In the genomic region with DNA sequence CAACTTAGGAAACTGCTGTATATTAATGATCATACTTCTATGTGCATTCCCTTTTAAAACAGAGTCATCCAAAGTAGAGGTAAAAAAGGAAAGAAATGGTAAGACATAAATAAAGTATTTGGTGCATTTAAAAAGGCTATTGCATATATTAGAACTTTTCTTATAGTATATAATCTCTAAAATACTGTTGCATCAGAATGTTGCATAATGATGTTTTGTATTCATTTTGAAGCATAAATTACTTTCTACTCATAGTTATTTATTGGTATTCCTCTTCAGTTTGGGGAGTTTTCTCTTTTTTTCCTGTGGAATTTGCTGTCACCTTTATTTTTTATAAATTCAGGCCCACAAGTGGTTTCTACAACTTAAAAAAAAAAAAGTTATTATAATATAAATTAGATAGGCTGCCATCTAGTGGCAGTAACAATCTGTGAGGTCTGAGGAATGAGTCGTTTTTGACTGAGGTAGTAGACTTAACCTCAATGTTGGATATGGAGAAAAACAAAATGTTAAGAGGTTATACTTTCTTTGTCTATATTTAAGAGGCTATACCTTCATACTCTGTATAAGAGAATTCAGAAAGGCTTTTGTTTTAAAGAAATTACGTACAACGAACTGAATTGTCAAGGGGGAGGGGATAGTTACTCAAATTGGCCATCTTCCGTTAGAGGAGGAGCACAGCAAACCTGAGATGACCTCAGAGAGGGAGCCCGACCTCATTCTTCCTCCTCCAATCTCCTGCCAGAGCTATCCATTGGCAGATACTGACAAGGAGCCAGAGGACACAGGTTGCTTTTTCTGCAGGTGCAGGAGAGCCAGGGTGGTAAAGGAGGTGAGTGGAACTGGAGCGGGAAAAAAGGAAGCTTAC, we compare ENCODE assay signal across 8 cellular contexts. TPM values are rescaled to one million over a fixed set of nuclear protein-coding genes. Genes with fewer than 3 reads are reported as not detected.
DNase-seq lines count a peak whose midpoint lies in the region; ATAC-seq, FAIRE-seq and TF ChIP-seq lines count a peak whose summit lies in the region.

No MANE protein-coding gene starts in this region.

- WGBS in suprapubic skin: 37% methylated on average over 6 of the region's 6 CpGs

- no peak for TF ChIP-seq POLR2A in suprapubic skin (IDR thresholded peaks at IDR 0.05)

- no peaks in the 10 kb centered on the region for H3K4me1 ChIP-seq in suprapubic skin

- H3K36me3 ChIP-seq in bronchial epithelial cell (ENCODE audit: control insufficient read depth, insufficient read depth, low read length) (no peaks in the 10 kb centered on the region), suprapubic skin (peaks cover 3% of the 10 kb centered on the region)

- H3K4me3 ChIP-seq in bronchial epithelial cell (ENCODE audit: low read depth, low read length): no peak overlapping the region
- no peak overlapping the region for H3K4me3 ChIP-seq in suprapubic skin

- peak; percentile 58 for ATAC-seq in HG03175 (IDR thresholded peaks at IDR 0.05; ENCODE audit: unreplicated experiment)

- FAIRE-seq in bronchial epithelial cell (lab: Jason Lieb, UNC) (no peak), islet of Langerhans (lab: Jason Lieb, UNC) (peak; percentile 99), HTR-8/SVneo (lab: Jason Lieb, UNC) (no peak)

- peak; percentile 56 for DNase-seq in A172 (ENCODE audit: low spot score)
- DNase-seq in EL: peak; percentile 34
- peak; percentile 66 for DNase-seq in RPMI8226
- DNase-seq in bronchial epithelial cell (ENCODE audit: low read depth): peak; percentile 48
- DNase-seq in suprapubic skin (ENCODE audit: low spot score in 2 of 2): no peak
- DNase-seq in HTR-8/SVneo (ENCODE audit: insufficient read length, low spot score): no peak

- H3K9me3 ChIP-seq in suprapubic skin: no peaks in the 10 kb centered on the region

- H3K27ac ChIP-seq in suprapubic skin: no peak overlapping the region

- TF ChIP-seq CTCF in bronchial epithelial cell (IDR thresholded peaks at IDR 0.05; ENCODE audit: insufficient read depth, low read length, severe bottlenecking): peak; percentile 13
- TF ChIP-seq CTCF in suprapubic skin (IDR thresholded peaks at IDR 0.05): peak; percentile 23 to 49

- no peak for TF ChIP-seq EP300 in suprapubic skin (IDR thresholded peaks at IDR 0.05)

- H3K27me3 ChIP-seq in bronchial epithelial cell (ENCODE audit: control insufficient read depth, insufficient read depth, low read length) (no peaks in the 10 kb centered on the region), suprapubic skin (no peaks in the 10 kb centered on the region)

RNA-seq across cellular contexts. Expression of gene ANKAR, which starts 23.8 kb away (rescaled TPM):
- total RNA-seq in A172 (2014; rRNA removed; shearing (Covaris generic)): 4.7 and 14.5 TPM in 2 replicates
- total RNA-seq in bronchial epithelial cell (2.1 and 3.7 TPM in 2 replicates), suprapubic skin (10 to 100 TPM in 1 of 4 donors, 1 to 10 TPM in 2, under 1 TPM in 1; 0.95 to 11.0 (median 5.3) TPM)

RNA-seq across cellular contexts. Expression of gene ASNSD1, which starts 37.0 kb away (rescaled TPM):
- total RNA-seq in A172 (2014; rRNA removed; shearing (Covaris generic)): 113 and 114 TPM in 2 replicates
- total RNA-seq in bronchial epithelial cell: 30.3 and 36.6 TPM in 2 replicates
- total RNA-seq in suprapubic skin: 10 to 100 TPM; 27.9 to 34.8 (median 31.7) TPM

Comparison
In these comparisons a context has a peak if more than half of its experiments do, and no peak if none do; other contexts are left out.
1. DNase-seq: peak in A172 (single experiment), EL (single experiment), RPMI8226 (single experiment) and bronchial epithelial cell (single experiment); none in suprapubic skin (0 of 2) and HTR-8/SVneo (single experiment).